Comparison of ENCODE assay signal across 19 cellular contexts in genomic region chr9:129457325-129457779, GRCh38.
DNase-seq lines count a peak whose midpoint lies in the region; ATAC-seq, FAIRE-seq and TF ChIP-seq lines count a peak whose summit lies in the region.
"Had no signal": no experiment of that assay in that cellular context is flagged by ENCODE, and none has a peak within 500 bp of the region (broad histone marks: within the 10 kb centered on the region; RNA-seq: fewer than 3 reads in every experiment).

No MANE protein-coding gene starts in this region.

- POLR2A ChIA-PET in HEK293 (lab: Yijun Ruan, JAX) (no interaction called here), K562 (lab: Yijun Ruan, JAX) (interaction anchor here (0.6 kb wide), 1 partner anchor 405 kb away, joined by 4 read pairs; no protein-coding TSS in a partner anchor)

- H3K27me3 ChIP-seq in CD4-positive, CD25-positive, alpha-beta regulatory T cell (ENCODE audit: control insufficient read depth, insufficient read depth, low read length) = no peaks in the 10 kb centered on the region
- H3K27me3 ChIP-seq in K562 (ENCODE audit: control insufficient read depth in 2 of 2, insufficient read depth in 2 of 2, low read length in 2 of 2) = no peaks in the 10 kb centered on the region; a peak in 1 of 5 replicates
- H3K27me3 ChIP-seq: gastrocnemius medialis, right lobe of liver, tibial nerve had no signal

- no peak for TF ChIP-seq CTCF in HEK293 (tag by site-specific recombination; IDR thresholded peaks at IDR 0.05)
- TF ChIP-seq CTCF in K562 (IDR thresholded peaks at IDR 0.05 in 2 of 3, conservative IDR thresholded peaks at IDR 0.05 in 1 of 3; ENCODE audit: insufficient read depth in 2 of 3, low read depth in 1 of 3, low read length in 3 of 3) = no peak
- TF ChIP-seq CTCF in nephron (IDR thresholded peaks at IDR 0.05; ENCODE audit: unreplicated experiment in 3 of 3) = no peak

- FAIRE-seq in K562 (lab: Jason Lieb, UNC) = no peak
- FAIRE-seq: D721Med had no signal

- H3K36me3 Mint-ChIP-seq in CD4-positive, CD25-positive, alpha-beta regulatory T cell = no peaks in the 10 kb centered on the region
- no peaks in the 10 kb centered on the region for H3K36me3 Mint-ChIP-seq in nephron (ENCODE audit: low read depth)
- H3K36me3 Mint-ChIP-seq: memory B cell had no signal

- H3K36me3 ChIP-seq in CD4-positive, CD25-positive, alpha-beta regulatory T cell (ENCODE audit: control insufficient read depth, insufficient read depth, low read length) = no peaks in the 10 kb centered on the region
- H3K36me3 ChIP-seq in HEK293 (ENCODE audit: control insufficient read depth in 2 of 2, insufficient read depth in 1 of 2, low read length in 2 of 2) (no peaks in the 10 kb centered on the region), K562 (ENCODE audit: control insufficient read depth, insufficient read depth, low read length) (no peaks in the 10 kb centered on the region)
- H3K36me3 ChIP-seq: gastrocnemius medialis, right lobe of liver, tibial nerve had no signal

- CTCF ChIA-PET in HEK293 (lab: Yijun Ruan, JAX) = interaction anchor here (0.7 kb wide), 1 partner anchor 429 kb away, joined by 4 read pairs; no protein-coding TSS in a partner anchor
- CTCF ChIA-PET in K562 (lab: Yijun Ruan, JAX; ENCODE audit: low intra/inter-chr PET ratio) = no interaction called here

- no peak overlapping the region for H2AFZ ChIP-seq in K562 (ENCODE audit: low read depth, low read length)

- no peaks in the 10 kb centered on the region for H4K20me1 ChIP-seq in K562 (replicated peaks; ENCODE audit: control insufficient read depth, insufficient read depth, low read length)

- TF ChIP-seq RAD21 in K562 (CRISPR knock-in tag; conservative IDR thresholded peaks at IDR 0.05 in 1 of 2, IDR thresholded peaks at IDR 0.05 in 1 of 2) = no peak

- H3K9me3 Mint-ChIP-seq in CD4-positive, CD25-positive, alpha-beta regulatory T cell = peaks cover 0 to 1% (median 0%) of the 10 kb centered on the region in 7 donors
- H3K9me3 Mint-ChIP-seq in nephron = no peaks in the 10 kb centered on the region

- H3K4me1 ChIP-seq in CD4-positive, CD25-positive, alpha-beta regulatory T cell (ENCODE audit: control insufficient read depth, insufficient read depth, low read length, poor library complexity, severe bottlenecking) = peaks cover 36% of the 10 kb centered on the region
- H3K4me1 ChIP-seq in HEK293 (ENCODE audit: control insufficient read depth, insufficient read depth, low read length) (peaks cover 23% of the 10 kb centered on the region), K562 (replicated peaks in 1 of 2; ENCODE audit: control insufficient read depth in 2 of 2, insufficient read depth in 2 of 2, low read length in 2 of 2) (peaks cover 30 to 40% of the 10 kb centered on the region in 2 experiments)

- no TSS peak for BruUV-seq in K562 (replicated peaks; lab: Mats Ljungman, UMichigan)

- no peaks in the 10 kb centered on the region for H3K27me3 Mint-ChIP-seq in CD4-positive, CD25-positive, alpha-beta regulatory T cell
- no peaks in the 10 kb centered on the region for H3K27me3 Mint-ChIP-seq in nephron (ENCODE audit: low read depth)
- H3K27me3 Mint-ChIP-seq: activated CD4-positive, alpha-beta T cell treated with anti-CD3 and anti-CD28 coated beads for 36 hours had no signal

- no peak for TF ChIP-seq EP300 in K562 (IDR thresholded peaks at IDR 0.05; ENCODE audit: low read length)

- H3K4me2 ChIP-seq in K562 (ENCODE audit: insufficient read depth, low read length) = no peak overlapping the region

- intact Hi-C loops in K562 (cut with micrococcal nuclease) = no loop called here
- intact Hi-C loops in head of caudate nucleus (cut with DNase I) = loop anchor here (5.0 kb wide), 1 partner anchor 45 kb away; no protein-coding TSS in a partner anchor

- peak overlapping the region in 2 of 4 donors; percentile 36 to 57 for H3K4me3 Mint-ChIP-seq in CD4-positive, CD25-positive, alpha-beta regulatory T cell
- H3K4me3 Mint-ChIP-seq in nephron = no peak overlapping the region
- H3K4me3 Mint-ChIP-seq: activated CD4-positive, alpha-beta T cell treated with anti-CD3 and anti-CD28 coated beads for 36 hours; memory B cell had no signal

- no peak for ATAC-seq in CD4-positive, CD25-positive, alpha-beta regulatory T cell (ENCODE audit: low read depth in 2 of 2)
- ATAC-seq in K562 (no peak), left lobe of liver (no peak)
- ATAC-seq: esophagus mucosa, gastrocnemius medialis had no signal

- in situ Hi-C loops in K562 (cut with MboI) = loop anchor here (5.0 kb wide), 1 partner anchor 40 kb away; no protein-coding TSS in a partner anchor

- H3K27ac ChIP-seq in CD4-positive, CD25-positive, alpha-beta regulatory T cell (ENCODE audit: insufficient read depth, low read length, poor library complexity, severe bottlenecking) = no peak overlapping the region
- H3K27ac ChIP-seq in HEK293 (ENCODE audit: extremely low read depth, low read depth, low read length) (no peak overlapping the region), K562 (ENCODE audit: extremely low read depth, low read depth, low read length) (no peak overlapping the region)

- H3K4me1 Mint-ChIP-seq in CD4-positive, CD25-positive, alpha-beta regulatory T cell = peaks cover 0 to 41% (median 8%) of the 10 kb centered on the region in 4 donors
- H3K4me1 Mint-ChIP-seq in nephron = peaks cover 36% of the 10 kb centered on the region

- 44% methylated on average over 6 of the region's 6 CpGs for WGBS in K562 (ENCODE audit: insufficient coverage, low coverage, missing lambda C conversion rate)

- H3K9me1 ChIP-seq in K562 (ENCODE audit: control insufficient read depth, insufficient read depth, low read length) = no peaks in the 10 kb centered on the region

- no peaks in the 10 kb centered on the region for H3K9me3 ChIP-seq in CD4-positive, CD25-positive, alpha-beta regulatory T cell (ENCODE audit: control insufficient read depth in 2 of 2, low read length in 2 of 2)
- H3K9me3 ChIP-seq in HEK293 (ENCODE audit: control insufficient read depth, insufficient read depth, low read depth, low read length) (no peaks in the 10 kb centered on the region), K562 (replicated peaks; ENCODE audit: control insufficient read depth, insufficient read depth, low read depth, low read length) (no peaks in the 10 kb centered on the region)
- H3K9me3 ChIP-seq: gastrocnemius medialis, right lobe of liver, tibial nerve had no signal

- peak overlapping the region in 2 of 3 donors; percentile 61 to 78 for H3K27ac Mint-ChIP-seq in CD4-positive, CD25-positive, alpha-beta regulatory T cell
- peak overlapping the region; percentile 76 to 100 (median 87) for H3K27ac Mint-ChIP-seq in nephron
- H3K27ac Mint-ChIP-seq: memory B cell had no signal

- no peak overlapping the region for H3K9ac ChIP-seq in K562 (ENCODE audit: insufficient read depth in 1 of 2, low read depth in 2 of 2, low read length in 2 of 2)
- H3K9ac ChIP-seq: parathyroid adenoma had no signal

- H3K4me3 ChIP-seq in CD4-positive, CD25-positive, alpha-beta regulatory T cell (ENCODE audit: low read depth, low read length) = no peak overlapping the region
- no peak overlapping the region for H3K4me3 ChIP-seq in HEK293 (ENCODE audit: low read depth, low read length)
- H3K4me3 ChIP-seq in K562 = no peak overlapping the region
- H3K4me3 ChIP-seq: gastrocnemius medialis, right lobe of liver, tibial nerve had no signal

- no peaks in the 10 kb centered on the region for H3K79me2 ChIP-seq in K562 (ENCODE audit: control insufficient read depth, insufficient read depth, low read length)
- H3K79me2 ChIP-seq: parathyroid adenoma had no signal

- TF ChIP-seq POLR2A in K562 (conservative IDR thresholded peaks at IDR 0.05) = no peak

- DNase-seq in CD4-positive, CD25-positive, alpha-beta regulatory T cell = no peak
- no peak for DNase-seq in K562 (ENCODE audit: extremely low read depth in 1 of 4, low spot score in 3 of 4)
- no peak for DNase-seq in activated T-cell treated with anti-CD3 and anti-CD28 coated beads for 4 hours
- no peak for DNase-seq in left lobe of liver (ENCODE audit: low spot score)
- no peak for DNase-seq in D341Med (ENCODE audit: low spot score)
- DNase-seq in head of caudate nucleus = no peak
- DNase-seq: cerebellar nuclear complex, gastrocnemius medialis, HCEC 1CT, NCI-H2081, right lobe of liver had no signal

TF ChIP-seq in HEK293, 187 proteins besides CTCF, POLR2A, EP300 and RAD21 (continues in another document):
- TF ChIP-seq ZNF768 (tag by site-specific recombination; IDR thresholded peaks at IDR 0.05) = no peak
- no peak for TF ChIP-seq ZNF629 (tag by site-specific recombination; IDR thresholded peaks at IDR 0.05)
- TF ChIP-seq ZBTB17 (tag by site-specific recombination; IDR thresholded peaks at IDR 0.05) = peak; percentile 93
- no peak for TF ChIP-seq ZNF791 (tag by site-specific recombination; IDR thresholded peaks at IDR 0.05)
- TF ChIP-seq ZNF366 (tag by site-specific recombination; conservative IDR thresholded peaks at IDR 0.05) = peak; percentile 96
- no peak for TF ChIP-seq ZNF530 (tag by site-specific recombination; IDR thresholded peaks at IDR 0.05; ENCODE audit: low read depth)
- peak; percentile 62 for TF ChIP-seq ZFHX2 (tag by site-specific recombination; conservative IDR thresholded peaks at IDR 0.05)
- TF ChIP-seq ZNF416 (tag by site-specific recombination; IDR thresholded peaks at IDR 0.05) = no peak

TF ChIP-seq in K562, 482 proteins besides CTCF, POLR2A, EP300 and RAD21 (continues in another document):
- TF ChIP-seq MCM3 (IDR thresholded peaks at IDR 0.05) = 0 out of 2 replicates have a peak, but pooled peaks have one; percentile 11
- TF ChIP-seq EGR1 (conservative IDR thresholded peaks at IDR 0.05) = 0 out of 2 replicates have a peak, but pooled peaks have one; percentile 28
- no peak for TF ChIP-seq RBM22 (IDR thresholded peaks at IDR 0.05; ENCODE audit: low read depth, low read length, poor library complexity, severe bottlenecking)
- no peak for TF ChIP-seq THAP7 (CRISPR knock-in tag; IDR thresholded peaks at IDR 0.05)
- no peak for TF ChIP-seq MBD2 (IDR thresholded peaks at IDR 0.05; ENCODE audit: borderline replicate concordance, low read depth)
- no peak for TF ChIP-seq CREBBP (IDR thresholded peaks at IDR 0.05; ENCODE audit: low read depth, low read length)
